ENCODE assay signal across 20 cellular contexts in the genomic region with DNA sequence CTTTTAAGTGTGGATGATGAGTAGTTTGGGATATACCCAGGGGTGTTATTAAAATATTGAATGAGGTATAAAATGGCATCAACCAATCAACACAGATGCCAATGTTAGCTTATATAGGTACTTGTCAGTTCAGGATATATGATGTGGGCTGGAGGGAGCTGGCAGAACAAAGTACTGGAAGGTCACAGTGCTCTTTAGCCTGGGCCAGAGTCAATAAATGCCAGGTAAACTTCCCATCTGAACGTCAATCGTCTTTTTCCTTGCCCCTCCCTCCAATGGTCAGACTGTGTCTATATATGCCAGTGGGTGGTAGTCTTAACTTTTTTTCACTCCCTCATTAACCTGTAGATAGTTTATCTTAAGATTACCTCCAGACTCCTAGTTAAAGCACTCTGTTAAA.
"Had no signal": no experiment of that assay in that cellular context is flagged by ENCODE, and none has a peak within 500 bp of the region (broad histone marks: within the 10 kb centered on the region; RNA-seq: fewer than 3 reads in every experiment).

No MANE protein-coding gene starts in this region.

- H3K27ac ChIP-seq: SJSA1, SK-N-MC had no signal

- H3K9me3 ChIP-seq: SJSA1 had no signal

- ATAC-seq: HepG2 had no signal

- DNase-seq: IMR-90, Karpas-422, KG1, MM.1S, NCI-H1105, NCI-H1417, NCI-H1436 treated with DMSO at 0.1 percent for 48 hours, NCI-H1694, NCI-H187 treated with DMSO at 0.1 percent for 48 hours, NCI-H2029 treated with DMSO at 0.1 percent for 48 hours, NCI-H2227 treated with DMSO at 0.1 percent for 48 hours, NCI-H524 treated with DMSO at 0.1 percent for 48 hours, NCI-H69, NCI-H774, Right ventricle myocardium superior, RPMI8226, SIG-M5 had no signal

- H3K27me3 ChIP-seq: SJSA1 had no signal

- H3K4me3 ChIP-seq: SJSA1, SK-N-MC had no signal

- H3K36me3 ChIP-seq: SJSA1 had no signal

- H3K4me1 ChIP-seq: SJSA1 had no signal
